20 cellular contexts compared by ENCODE assay signal in genomic region chr4:73231518-73232487, GRCh38. TPM values are rescaled to one million over a fixed set of nuclear protein-coding genes. Genes with fewer than 3 reads are reported as not detected.
DNase-seq lines count a peak whose midpoint lies in the region; ATAC-seq lines count a peak whose summit lies in the region.
"Had no signal": no experiment of that assay in that cellular context is flagged by ENCODE, and none has a peak within 500 bp of the region (broad histone marks: within the 10 kb centered on the region; RNA-seq: fewer than 3 reads in every experiment).

No MANE protein-coding gene starts in this region.

- no peak overlapping the region for H3K27ac ChIP-seq in CD4-positive, alpha-beta memory T cell (ENCODE audit: low read depth, low read length)
- H3K27ac ChIP-seq: BLaER1, KMS-11 had no signal

- no peaks in the 10 kb centered on the region for H3K9me3 ChIP-seq in CD4-positive, alpha-beta memory T cell (ENCODE audit: control insufficient read depth in 1 of 2, low read length in 2 of 2)
- H3K9me3 ChIP-seq: BLaER1 had no signal

- H3K36me3 ChIP-seq in CD4-positive, alpha-beta memory T cell (ENCODE audit: insufficient read depth, low read length): peaks cover 5% of the 10 kb centered on the region

- H3K27me3 ChIP-seq in CD4-positive, alpha-beta memory T cell (ENCODE audit: insufficient read depth, low read length): no peaks in the 10 kb centered on the region
- H3K27me3 ChIP-seq: BLaER1 had no signal

- H3K4me1 Mint-ChIP-seq in activated T-cell treated with anti-CD3 and anti-CD28 coated beads, Interleukin-2, amount 50 U/mL, for 72 hours (ENCODE audit: low read depth): peaks cover 22% of the 10 kb centered on the region
- H3K4me1 Mint-ChIP-seq in CD4-positive, alpha-beta memory T cell: peaks cover 16 to 33% (median 21%) of the 10 kb centered on the region in 4 donors
- peaks cover 12% of the 10 kb centered on the region for H3K4me1 Mint-ChIP-seq in activated T-helper 2 cell treated with anti-CD3 and anti-CD28 coated beads, Interferon-gamma antibody, Interleukin-2, Interleukin-4, amounts not matched to agents 10 μg/mL and 5 μg/mL and 100 μg/mL, durations not matched to agents 14 hours and 24 hours and 36 hours (ENCODE audit: low read depth)
- peaks cover 0 to 12% (median 10%) of the 10 kb centered on the region in 3 donors for H3K4me1 Mint-ChIP-seq in naive B cell
- H3K4me1 Mint-ChIP-seq: GM23338 had no signal

- DNase-seq in activated T-cell treated with anti-CD3 and anti-CD28 coated beads, Interleukin-2, amount 50 U/mL, for 72 hours: no peak
- DNase-seq in activated T-cell treated with anti-CD3 and anti-CD28 coated beads for 4 hours: no peak
- DNase-seq in CD4-positive, alpha-beta memory T cell: no peak
- DNase-seq in activated T-helper 2 cell treated with anti-CD3 and anti-CD28 coated beads, Interferon-gamma antibody, Interleukin-2, Interleukin-4, amounts not matched to agents 10 μg/mL and 5 μg/mL and 100 μg/mL, durations not matched to agents 14 hours and 24 hours and 36 hours (ENCODE audit: low spot score): no peak
- no peak for DNase-seq in naive B cell
- no peak for DNase-seq in GOT3 (lab: John Stamatoyannopoulos, UW)
- DNase-seq in NCI-H2196 (lab: John Stamatoyannopoulos, UW; ENCODE audit: unreplicated experiment): no peak
- no peak for DNase-seq in NCI-H1930 (lab: John Stamatoyannopoulos, UW)
- DNase-seq: DMS 273 treated with DMSO at 0.1 percent for 48 hours, GDM1, NCI-H1048, NCI-H1436 treated with DMSO at 0.1 percent for 48 hours, NCI-H2107, NCI-H226, NCI-H524 treated with DMSO at 0.1 percent for 48 hours had no signal

- H3K4me3 Mint-ChIP-seq in activated T-cell treated with anti-CD3 and anti-CD28 coated beads, Interleukin-2, amount 50 U/mL, for 72 hours: no peak overlapping the region
- H3K4me3 Mint-ChIP-seq in CD4-positive, alpha-beta memory T cell: no peak overlapping the region
- no peak overlapping the region for H3K4me3 Mint-ChIP-seq in activated T-helper 2 cell treated with anti-CD3 and anti-CD28 coated beads, Interferon-gamma antibody, Interleukin-2, Interleukin-4, amounts not matched to agents 10 μg/mL and 5 μg/mL and 100 μg/mL, durations not matched to agents 14 hours and 24 hours and 36 hours (ENCODE audit: low read depth)
- no peak overlapping the region for H3K4me3 Mint-ChIP-seq in naive B cell
- H3K4me3 Mint-ChIP-seq: GM23338 had no signal

- H3K36me3 Mint-ChIP-seq in activated T-cell treated with anti-CD3 and anti-CD28 coated beads, Interleukin-2, amount 50 U/mL, for 72 hours (ENCODE audit: insufficient read depth in 2 of 2): peaks cover 14 to 39% of the 10 kb centered on the region in 2 donors
- H3K36me3 Mint-ChIP-seq in CD4-positive, alpha-beta memory T cell: peaks cover 22 to 43% of the 10 kb centered on the region in 2 donors
- peaks cover 67% of the 10 kb centered on the region for H3K36me3 Mint-ChIP-seq in activated T-helper 2 cell treated with anti-CD3 and anti-CD28 coated beads, Interferon-gamma antibody, Interleukin-2, Interleukin-4, amounts not matched to agents 10 μg/mL and 5 μg/mL and 100 μg/mL, durations not matched to agents 14 hours and 24 hours and 36 hours (ENCODE audit: low read depth)
- peaks cover 15 to 19% of the 10 kb centered on the region in 2 donors for H3K36me3 Mint-ChIP-seq in naive B cell

- H3K27ac Mint-ChIP-seq in activated T-cell treated with anti-CD3 and anti-CD28 coated beads, Interleukin-2, amount 50 U/mL, for 72 hours: peak overlapping the region; percentile 38
- H3K27ac Mint-ChIP-seq in CD4-positive, alpha-beta memory T cell: peak overlapping the region in 5 of 7 donors; percentile 6 to 92 (median 76)
- peak overlapping the region; percentile 56 for H3K27ac Mint-ChIP-seq in activated T-helper 2 cell treated with anti-CD3 and anti-CD28 coated beads, Interferon-gamma antibody, Interleukin-2, Interleukin-4, amounts not matched to agents 10 μg/mL and 5 μg/mL and 100 μg/mL, durations not matched to agents 14 hours and 24 hours and 36 hours
- H3K27ac Mint-ChIP-seq in naive B cell: peak overlapping the region in 5 of 6 donors; percentile 11 to 71 (median 56)

- intact Hi-C loops in CD4-positive, alpha-beta memory T cell (cut with micrococcal nuclease): no loop called here
- intact Hi-C loops in activated T-helper 2 cell treated with anti-CD3 and anti-CD28 coated beads, Interferon-gamma antibody, Interleukin-2, Interleukin-4, amounts not matched to agents 10 μg/mL and 5 μg/mL and 100 μg/mL, durations not matched to agents 14 hours and 24 hours and 36 hours (cut with micrococcal nuclease): no loop called here

- ATAC-seq in activated T-cell treated with anti-CD3 and anti-CD28 coated beads, Interleukin-2, amount 50 U/mL, for 72 hours (replicated peaks in 1 of 2): no peak
- ATAC-seq in naive B cell (ENCODE audit: low read depth in 2 of 2): no peak
- ATAC-seq: GM12878, GM23338, Panc1 had no signal

- H3K4me3 ChIP-seq in CD4-positive, alpha-beta memory T cell (ENCODE audit: low read length in 2 of 2): no peak overlapping the region
- H3K4me3 ChIP-seq: BLaER1, GM12878, GM23338 had no signal

- POLR2A ChIA-PET in CD4-positive, alpha-beta memory T cell (lab: Charles Lee; ENCODE audit: partially characterized antibody): no interaction called here

- CTCF ChIA-PET in CD4-positive, alpha-beta memory T cell (lab: Charles Lee; ENCODE audit: partially characterized antibody): no interaction called here

- H3K4me1 ChIP-seq in CD4-positive, alpha-beta memory T cell (ENCODE audit: insufficient read depth, low read length): no peaks in the 10 kb centered on the region
- H3K4me1 ChIP-seq: BLaER1 had no signal

- no peaks in the 10 kb centered on the region for H3K27me3 Mint-ChIP-seq in activated T-cell treated with anti-CD3 and anti-CD28 coated beads, Interleukin-2, amount 50 U/mL, for 72 hours (ENCODE audit: low read depth)
- no peaks in the 10 kb centered on the region for H3K27me3 Mint-ChIP-seq in CD4-positive, alpha-beta memory T cell
- no peaks in the 10 kb centered on the region for H3K27me3 Mint-ChIP-seq in activated T-helper 2 cell treated with anti-CD3 and anti-CD28 coated beads, Interferon-gamma antibody, Interleukin-2, Interleukin-4, amounts not matched to agents 10 μg/mL and 5 μg/mL and 100 μg/mL, durations not matched to agents 14 hours and 24 hours and 36 hours (ENCODE audit: low read depth)
- no peaks in the 10 kb centered on the region for H3K27me3 Mint-ChIP-seq in naive B cell

- H3K9me3 Mint-ChIP-seq in activated T-cell treated with anti-CD3 and anti-CD28 coated beads, Interleukin-2, amount 50 U/mL, for 72 hours: peaks cover 2% of the 10 kb centered on the region in 2 donors
- H3K9me3 Mint-ChIP-seq in CD4-positive, alpha-beta memory T cell: no peaks in the 10 kb centered on the region
- no peaks in the 10 kb centered on the region for H3K9me3 Mint-ChIP-seq in activated T-helper 2 cell treated with anti-CD3 and anti-CD28 coated beads, Interferon-gamma antibody, Interleukin-2, Interleukin-4, amounts not matched to agents 10 μg/mL and 5 μg/mL and 100 μg/mL, durations not matched to agents 14 hours and 24 hours and 36 hours
- no peaks in the 10 kb centered on the region for H3K9me3 Mint-ChIP-seq in naive B cell
- H3K9me3 Mint-ChIP-seq: GM23338 had no signal

RNA-seq across cellular contexts. Expression of gene ANKRD17, which starts 26.8 kb away (rescaled TPM):
- total RNA-seq in activated T-cell treated with anti-CD3 and anti-CD28 coated beads, Interleukin-2, amount 50 U/mL, for 72 hours: 10 to 100 TPM; 43.9 to 50.9 TPM
- total RNA-seq in CD4-positive, alpha-beta memory T cell: 10 to 100 TPM; 58.4 to 58.7 TPM
- polyA plus RNA-seq in CD4-positive, alpha-beta memory T cell: 10 to 100 TPM in 1 of 2 donors, 1 to 10 TPM in 1; 7.9 to 15.8 TPM
- total RNA-seq in activated T-helper 2 cell treated with anti-CD3 and anti-CD28 coated beads, Interferon-gamma antibody, Interleukin-2, Interleukin-4, amounts not matched to agents 10 μg/mL and 5 μg/mL and 100 μg/mL, durations not matched to agents 14 hours and 24 hours and 36 hours: 70.0 and 71.4 TPM in 2 replicates
- polyA plus RNA-seq in naive B cell (ENCODE audit: low read depth in 6 of 6): 10 to 100 TPM in 2 of 6 donors, 1 to 10 TPM in 4; 4.6 to 13.5 (median 8.7) TPM
